In genomic region chr9:129072171-129072570, GRCh38 we compare ENCODE assay signal across 13 cellular contexts. TPM values are rescaled to one million over a fixed set of nuclear protein-coding genes. Genes with fewer than 3 reads are reported as not detected.
DNase-seq lines count a peak whose midpoint lies in the region; ATAC-seq, FAIRE-seq and TF ChIP-seq lines count a peak whose summit lies in the region.
"Had no signal": no experiment of that assay in that cellular context is flagged by ENCODE, and none has a peak within 500 bp of the region (broad histone marks: within the 10 kb centered on the region; RNA-seq: fewer than 3 reads in every experiment).

No MANE protein-coding gene starts in this region.

- no peak for ATAC-seq in K562
- ATAC-seq: activated T-helper 17 cell treated with anti-CD3 and anti-CD28 coated beads, Interleukin-2, amount 50 U/mL, for 72 hours had no signal

- H3K4me1 ChIP-seq in K562 (replicated peaks in 1 of 2; ENCODE audit: control insufficient read depth in 2 of 2, insufficient read depth in 2 of 2, low read length in 2 of 2) (peaks cover 44 to 59% of the 10 kb centered on the region in 2 experiments), thymus (ENCODE audit: control insufficient read depth, insufficient read depth, low read length) (peaks cover 38% of the 10 kb centered on the region), Caco-2 (no peaks in the 10 kb centered on the region; the same call in 1 of the 2 replicates)

- H3K27me3 ChIP-seq in K562 (ENCODE audit: control insufficient read depth in 2 of 2, insufficient read depth in 2 of 2, low read length in 2 of 2): no peaks in the 10 kb centered on the region
- no peaks in the 10 kb centered on the region for H3K27me3 ChIP-seq in thymus (ENCODE audit: control insufficient read depth, insufficient read depth)
- H3K27me3 ChIP-seq in Caco-2 (replicated peaks; ENCODE audit: control insufficient read depth, insufficient read depth, low read length): no peaks in the 10 kb centered on the region
- H3K27me3 ChIP-seq: upper lobe of left lung had no signal

- peaks cover 16% of the 10 kb centered on the region; the same call in 2 of the 3 replicates for H3K79me2 ChIP-seq in K562 (ENCODE audit: control insufficient read depth, insufficient read depth, low read length)

- intact Hi-C loops in K562 (cut with micrococcal nuclease) (no loop called here), Caco-2 (cut with micrococcal nuclease; ENCODE audit: unreplicated experiment) (no loop called here)

- in situ Hi-C loops in K562 (cut with MboI): no loop called here

- no peaks in the 10 kb centered on the region for H3K27me3 Mint-ChIP-seq in activated CD4-positive, alpha-beta T cell treated with anti-CD3 and anti-CD28 coated beads, Interleukin-2, amount 10 ng/mL, durations not matched to agents 7 days and 5 days
- no peaks in the 10 kb centered on the region for H3K27me3 Mint-ChIP-seq in Caco-2 (ENCODE audit: insufficient read depth, unreplicated experiment)
- peaks cover 5% of the 10 kb centered on the region for H3K27me3 Mint-ChIP-seq in nephron progenitor cell (ENCODE audit: low read depth, poor library complexity)
- H3K27me3 Mint-ChIP-seq: activated T-helper 17 cell treated with anti-CD3 and anti-CD28 coated beads, Interleukin-2, amount 50 U/mL, for 72 hours had no signal

- BruUV-seq in K562 (replicated peaks; lab: Mats Ljungman, UMichigan) (no TSS peak), Caco-2 (replicated peaks; lab: Mats Ljungman, UMichigan) (no TSS peak)

- H3K4me1 Mint-ChIP-seq in activated CD4-positive, alpha-beta T cell treated with anti-CD3 and anti-CD28 coated beads, Interleukin-2, amount 10 ng/mL, durations not matched to agents 7 days and 5 days: peaks cover 59% of the 10 kb centered on the region
- no peaks in the 10 kb centered on the region for H3K4me1 Mint-ChIP-seq in Caco-2 (ENCODE audit: low read depth, unreplicated experiment)
- peaks cover 4% of the 10 kb centered on the region for H3K4me1 Mint-ChIP-seq in nephron progenitor cell

- no peaks in the 10 kb centered on the region for H4K20me1 ChIP-seq in K562 (replicated peaks; ENCODE audit: control insufficient read depth, insufficient read depth, low read length)

- H3K9me3 ChIP-seq in K562 (replicated peaks; ENCODE audit: control insufficient read depth, insufficient read depth, low read depth, low read length) (no peaks in the 10 kb centered on the region), thymus (ENCODE audit: control insufficient read depth) (no peaks in the 10 kb centered on the region), Caco-2 (no peaks in the 10 kb centered on the region)
- H3K9me3 ChIP-seq: upper lobe of left lung had no signal

- CTCF ChIA-PET in activated CD4-positive, alpha-beta T cell treated with anti-CD3 and anti-CD28 coated beads, Interleukin-2, amount 10 ng/mL, durations not matched to agents 7 days and 5 days (lab: Charles Lee): no interaction called here
- CTCF ChIA-PET in K562 (lab: Yijun Ruan, JAX; ENCODE audit: low intra/inter-chr PET ratio) (interaction anchor here (0.7 kb wide), 2 partner anchors 32 to 544 kb away, joined by 3 to 4 read pairs; no protein-coding TSS in a partner anchor), Caco-2 (lab: Charles Lee) (no interaction called here)

- FAIRE-seq in K562 (lab: Jason Lieb, UNC): no peak
- FAIRE-seq: A204.1 had no signal

- no peak for TF ChIP-seq EP300 in K562 (IDR thresholded peaks at IDR 0.05; ENCODE audit: low read length)

- H3K27ac ChIP-seq in K562 (ENCODE audit: extremely low read depth, low read depth, low read length) (no peak overlapping the region), thymus (ENCODE audit: low read depth) (peak overlapping the region; percentile 36)
- H3K27ac ChIP-seq: upper lobe of left lung had no signal

- H3K36me3 ChIP-seq in K562 (ENCODE audit: control insufficient read depth, insufficient read depth, low read length): peaks cover 46% of the 10 kb centered on the region; the same call in 2 of the 3 replicates
- H3K36me3 ChIP-seq in thymus (ENCODE audit: control insufficient read depth, insufficient read depth): peaks cover 18% of the 10 kb centered on the region
- H3K36me3 ChIP-seq in Caco-2 (ENCODE audit: control insufficient read depth, insufficient read depth, low read length): no peaks in the 10 kb centered on the region

- peaks cover 14% of the 10 kb centered on the region for H3K36me3 Mint-ChIP-seq in activated CD4-positive, alpha-beta T cell treated with anti-CD3 and anti-CD28 coated beads, Interleukin-2, amount 10 ng/mL, durations not matched to agents 7 days and 5 days (ENCODE audit: low read depth)
- H3K36me3 Mint-ChIP-seq in Caco-2 (ENCODE audit: insufficient read depth, unreplicated experiment) (peaks cover 9% of the 10 kb centered on the region), nephron progenitor cell (ENCODE audit: low read depth) (peaks cover 10% of the 10 kb centered on the region)

- no peak for DNase-seq in activated CD4-positive, alpha-beta T cell treated with anti-CD3 and anti-CD28 coated beads, Interleukin-2, amount 10 ng/mL, durations not matched to agents 7 days and 5 days
- no peak for DNase-seq in activated CD4-positive, alpha-beta T cell treated with anti-CD3 and anti-CD28 coated beads, Interleukin-2, amount 50 U/mL, for 4 hours
- DNase-seq in K562 (ENCODE audit: extremely low read depth in 1 of 4, low spot score in 3 of 4) (peak in 1 of 4 experiments; percentile 43), Caco-2 (no peak), nephron progenitor cell (no peak)
- DNase-seq: effector CD8-positive, alpha-beta T cell; mesenchymal stem cell; NCI-H1092 treated with DMSO at 0.1 percent for 48 hours; retina; upper lobe of left lung had no signal

- peak overlapping the region in 1 of 2 experiments; percentile 64; a peak in 1 of 4 replicates for H3K9ac ChIP-seq in K562 (ENCODE audit: insufficient read depth in 1 of 2, low read depth in 2 of 2, low read length in 2 of 2)

- no peaks in the 10 kb centered on the region for H3K9me3 Mint-ChIP-seq in activated CD4-positive, alpha-beta T cell treated with anti-CD3 and anti-CD28 coated beads, Interleukin-2, amount 10 ng/mL, durations not matched to agents 7 days and 5 days
- H3K9me3 Mint-ChIP-seq in Caco-2 (ENCODE audit: unreplicated experiment) (no peaks in the 10 kb centered on the region), nephron progenitor cell (no peaks in the 10 kb centered on the region)
- H3K9me3 Mint-ChIP-seq: activated T-helper 17 cell treated with anti-CD3 and anti-CD28 coated beads, Interleukin-2, amount 50 U/mL, for 72 hours had no signal

- H3K4me3 ChIP-seq in K562: no peak overlapping the region
- H3K4me3 ChIP-seq in thymus (ENCODE audit: low read length): no peak overlapping the region
- no peak overlapping the region for H3K4me3 ChIP-seq in Caco-2 (ENCODE audit: low read depth, low read length)
- H3K4me3 ChIP-seq: upper lobe of left lung had no signal

- H3K4me3 Mint-ChIP-seq in activated CD4-positive, alpha-beta T cell treated with anti-CD3 and anti-CD28 coated beads, Interleukin-2, amount 10 ng/mL, durations not matched to agents 7 days and 5 days: no peak overlapping the region
- H3K4me3 Mint-ChIP-seq in Caco-2 (ENCODE audit: unreplicated experiment): no peak overlapping the region
- no peak overlapping the region for H3K4me3 Mint-ChIP-seq in nephron progenitor cell

- POLR2A ChIA-PET in activated CD4-positive, alpha-beta T cell treated with anti-CD3 and anti-CD28 coated beads, Interleukin-2, amount 10 ng/mL, durations not matched to agents 7 days and 5 days (lab: Charles Lee): no interaction called here
- POLR2A ChIA-PET in K562 (lab: Yijun Ruan, JAX): interaction anchor here (1.1 to 1.6 kb wide), 2 partner anchors 9 to 22 kb away, joined by 4 to 6 read pairs; partner anchors contain the start of gene DOLPP1
- POLR2A ChIA-PET in Caco-2 (lab: Charles Lee): no interaction called here

- TF ChIP-seq POLR2A in K562 (conservative IDR thresholded peaks at IDR 0.05): no peak

- H3K27ac Mint-ChIP-seq in activated CD4-positive, alpha-beta T cell treated with anti-CD3 and anti-CD28 coated beads, Interleukin-2, amount 10 ng/mL, durations not matched to agents 7 days and 5 days: peak overlapping the region; percentile 39
- H3K27ac Mint-ChIP-seq in Caco-2 (ENCODE audit: unreplicated experiment) (no peak overlapping the region), nephron progenitor cell (no peak overlapping the region)

- H3K9me1 ChIP-seq in K562 (ENCODE audit: control insufficient read depth, insufficient read depth, low read length): no peaks in the 10 kb centered on the region

- peak overlapping the region; percentile 34; the same call in 1 of the 2 replicates for H3K4me2 ChIP-seq in K562 (ENCODE audit: insufficient read depth, low read length)

- WGBS in K562 (ENCODE audit: insufficient coverage, low coverage, missing lambda C conversion rate): 53% methylated on average over 7 of the region's 9 CpGs
- 95% methylated on average over 9 of the region's 9 CpGs for WGBS in thymus

- H2AFZ ChIP-seq in K562 (ENCODE audit: low read depth, low read length): no peak overlapping the region

- no peak for TF ChIP-seq RAD21 in K562 (CRISPR knock-in tag; conservative IDR thresholded peaks at IDR 0.05 in 1 of 2, IDR thresholded peaks at IDR 0.05 in 1 of 2)

- no peak for TF ChIP-seq CTCF in K562 (IDR thresholded peaks at IDR 0.05 in 2 of 3, conservative IDR thresholded peaks at IDR 0.05 in 1 of 3; ENCODE audit: insufficient read depth in 2 of 3, low read depth in 1 of 3, low read length in 3 of 3)
- TF ChIP-seq CTCF in Caco-2 (IDR thresholded peaks at IDR 0.05; ENCODE audit: insufficient read depth in 1 of 2, low read depth in 1 of 2, low read length in 1 of 2, severe bottlenecking in 1 of 2, unreplicated experiment in 1 of 2): no peak
- TF ChIP-seq CTCF in nephron progenitor cell (IDR thresholded peaks at IDR 0.05): no peak

RNA-seq across cellular contexts. Expression of gene DOLPP1, which starts 8.7 kb away (rescaled TPM):
- 10 to 100 TPM; 19.5 to 19.6 TPM for total RNA-seq in activated CD4-positive, alpha-beta T cell treated with anti-CD3 and anti-CD28 coated beads, Interleukin-2, amount 10 ng/mL, durations not matched to agents 7 days and 5 days
- 25.1 and 61.9 TPM in 2 replicates for total RNA-seq in K562 (2011; cell fraction: chromatin; rRNA removed; ENCODE audit: low replicate concordance)
- total RNA-seq in K562 (2011; cell fraction: nucleolus; rRNA removed): 71.3 and 71.4 TPM in 2 replicates
- 60.4 and 62.9 TPM in 2 replicates for total RNA-seq in K562 (2011; cell fraction: nucleoplasm; rRNA removed)
- total RNA-seq in K562 (2014; rRNA removed): 25.2 and 28.7 TPM in 2 replicates
- total RNA-seq in K562 (2014; rRNA removed; fragmentation: Illumina TruSeq; extraction: Trizol): 16.1 and 20.1 TPM in 2 replicates
- total RNA-seq in K562 (2015; rRNA removed; fragmentation: Illumina TruSeq; extraction: Trizol): 29.8 and 30.5 TPM in 2 replicates
- total RNA-seq in K562 (2021): 37.5 and 39.8 TPM in 2 replicates
- polyA plus RNA-seq in K562 (2011; rRNA removed): 33.4 and 36.2 TPM in 2 replicates
- polyA plus RNA-seq in K562 (2011; cell fraction: cytosol; rRNA removed): 45.2 and 65.3 TPM in 2 replicates
- 50.0 and 61.6 TPM in 2 replicates for polyA plus RNA-seq in K562 (2011; cell fraction: nucleus; rRNA removed)
- polyA plus RNA-seq in K562 (2012): 21.4 and 22.1 TPM in 2 replicates
- polyA plus RNA-seq in K562 (2014; fragmentation: Illumina TruSeq; extraction: Trizol): 34.6 and 38.7 TPM in 2 replicates
- polyA plus RNA-seq in K562 (2014; fragmentation: Nextera tagmentation; extraction: Ambion mirVana): 10 to 100 TPM in 1 of 2 experiments, 1 to 10 TPM in 1; 3.0 to 19.2 TPM
- 36.5 and 40.5 TPM in 2 replicates for polyA plus RNA-seq in K562 (2014; rRNA removed)
- polyA minus RNA-seq in K562 (2011; rRNA and poly(A)+ RNA removed): 19.4 and 20.2 TPM in 2 replicates
- polyA minus RNA-seq in K562 (2011; cell fraction: cytosol; rRNA and poly(A)+ RNA removed): 11.6 and 13.9 TPM in 2 replicates
- 9.4 and 14.6 TPM in 2 replicates for polyA minus RNA-seq in K562 (2011; cell fraction: nucleus; rRNA and poly(A)+ RNA removed)
- polyA plus RNA-seq in thymus: 9.6 TPM
- total RNA-seq in Caco-2 (2022): 44.7 and 45.1 TPM in 2 replicates

RNA-seq across cellular contexts. Expression of gene MIGA2, which starts 35.7 kb away (rescaled TPM):
- total RNA-seq in activated CD4-positive, alpha-beta T cell treated with anti-CD3 and anti-CD28 coated beads, Interleukin-2, amount 10 ng/mL, durations not matched to agents 7 days and 5 days: 10 to 100 TPM; 33.8 to 43.1 TPM
- total RNA-seq in K562 (2011; cell fraction: chromatin; rRNA removed; ENCODE audit: low replicate concordance): 92.3 and 308 TPM in 2 replicates
- 215 and 248 TPM in 2 replicates for total RNA-seq in K562 (2011; cell fraction: nucleolus; rRNA removed)
- 114 and 139 TPM in 2 replicates for total RNA-seq in K562 (2011; cell fraction: nucleoplasm; rRNA removed)
- total RNA-seq in K562 (2014; rRNA removed): 25.4 and 30.5 TPM in 2 replicates
- 5.3 and 7.3 TPM in 2 replicates for total RNA-seq in K562 (2014; rRNA removed; fragmentation: Illumina TruSeq; extraction: Trizol)
- 18.0 and 22.7 TPM in 2 replicates for total RNA-seq in K562 (2015; rRNA removed; fragmentation: Illumina TruSeq; extraction: Trizol)
- total RNA-seq in K562 (2021): 47.6 and 49.4 TPM in 2 replicates
- polyA plus RNA-seq in K562 (2011; rRNA removed): 19.8 and 37.8 TPM in 2 replicates
- 19.0 and 25.6 TPM in 2 replicates for polyA plus RNA-seq in K562 (2011; cell fraction: cytosol; rRNA removed)
- 374 and 378 TPM in 2 replicates for polyA plus RNA-seq in K562 (2011; cell fraction: nucleus; rRNA removed)
- polyA plus RNA-seq in K562 (2012): 25.3 and 34.3 TPM in 2 replicates
- polyA plus RNA-seq in K562 (2014; fragmentation: Illumina TruSeq; extraction: Trizol): 15.2 and 25.9 TPM in 2 replicates
- under 1 TPM; 0.15 to 0.77 TPM for polyA plus RNA-seq in K562 (2014; fragmentation: Nextera tagmentation; extraction: Ambion mirVana)
- 51.4 and 54.1 TPM in 2 replicates for polyA plus RNA-seq in K562 (2014; rRNA removed)
- 7.0 and 8.3 TPM in 2 replicates for polyA minus RNA-seq in K562 (2011; rRNA and poly(A)+ RNA removed)
- 10.7 and 12.7 TPM in 2 replicates for polyA minus RNA-seq in K562 (2011; cell fraction: cytosol; rRNA and poly(A)+ RNA removed)
- polyA minus RNA-seq in K562 (2011; cell fraction: nucleus; rRNA and poly(A)+ RNA removed): 52.0 and 76.5 TPM in 2 replicates
- 43.0 TPM for polyA plus RNA-seq in thymus
- 25.1 and 34.8 TPM in 2 replicates for total RNA-seq in Caco-2 (2022)

RNA-seq across cellular contexts. Expression of gene CRAT, which starts 38.4 kb away (rescaled TPM):
- total RNA-seq in activated CD4-positive, alpha-beta T cell treated with anti-CD3 and anti-CD28 coated beads, Interleukin-2, amount 10 ng/mL, durations not matched to agents 7 days and 5 days: 10 to 100 TPM; 20.4 to 25.2 TPM
- total RNA-seq in K562 (2011; cell fraction: chromatin; rRNA removed; ENCODE audit: low replicate concordance): 9.6 and 13.0 TPM in 2 replicates
- 6.7 and 10.3 TPM in 2 replicates for total RNA-seq in K562 (2011; cell fraction: nucleolus; rRNA removed)
- total RNA-seq in K562 (2011; cell fraction: nucleoplasm; rRNA removed): 6.0 and 8.1 TPM in 2 replicates
- total RNA-seq in K562 (2014; rRNA removed) (8.2 and 10.1 TPM in 2 replicates), K562 (2014; rRNA removed; fragmentation: Illumina TruSeq; extraction: Trizol) (2.7 and 3.7 TPM in 2 replicates), K562 (2015; rRNA removed; fragmentation: Illumina TruSeq; extraction: Trizol) (4.7 and 4.8 TPM in 2 replicates), K562 (2021) (13.8 and 14.8 TPM in 2 replicates), Caco-2 (2022) (16.2 and 20.7 TPM in 2 replicates)
- polyA plus RNA-seq in K562 (2011; rRNA removed) (5.4 and 9.6 TPM in 2 replicates), K562 (2014; fragmentation: Illumina TruSeq; extraction: Trizol) (7.4 and 11.7 TPM in 2 replicates), K562 (2014; fragmentation: Nextera tagmentation; extraction: Ambion mirVana) (under 1 TPM; 0.20 to 0.67 TPM), K562 (2014; rRNA removed) (6.2 and 6.3 TPM in 2 replicates), thymus (9.4 TPM)
- 8.6 and 11.9 TPM in 2 replicates for polyA plus RNA-seq in K562 (2011; cell fraction: cytosol; rRNA removed)
- 12.2 and 15.8 TPM in 2 replicates for polyA plus RNA-seq in K562 (2011; cell fraction: nucleus; rRNA removed)
- 10.9 and 22.6 TPM in 2 replicates for polyA plus RNA-seq in K562 (2012)
- 5.0 and 5.1 TPM in 2 replicates for polyA minus RNA-seq in K562 (2011; rRNA and poly(A)+ RNA removed)
- polyA minus RNA-seq in K562 (2011; cell fraction: cytosol; rRNA and poly(A)+ RNA removed): 7.5 and 12.5 TPM in 2 replicates
- polyA minus RNA-seq in K562 (2011; cell fraction: nucleus; rRNA and poly(A)+ RNA removed): 2.2 and 4.3 TPM in 2 replicates

RNA-seq across cellular contexts. Expression of gene PTPA, which starts 39.0 kb away (rescaled TPM):
- 100 to 1,000 TPM in 1 of 2 experiments, 10 to 100 TPM in 1; 96.4 to 111 TPM for total RNA-seq in activated CD4-positive, alpha-beta T cell treated with anti-CD3 and anti-CD28 coated beads, Interleukin-2, amount 10 ng/mL, durations not matched to agents 7 days and 5 days
- total RNA-seq in K562 (2011; cell fraction: chromatin; rRNA removed; ENCODE audit: low replicate concordance): 42.2 and 97.6 TPM in 2 replicates
- 57.8 and 60.5 TPM in 2 replicates for total RNA-seq in K562 (2011; cell fraction: nucleolus; rRNA removed)
- 50.5 and 57.4 TPM in 2 replicates for total RNA-seq in K562 (2011; cell fraction: nucleoplasm; rRNA removed)
- 87.7 and 122 TPM in 2 replicates for total RNA-seq in K562 (2014; rRNA removed)
- 54.0 and 58.6 TPM in 2 replicates for total RNA-seq in K562 (2014; rRNA removed; fragmentation: Illumina TruSeq; extraction: Trizol)
- 73.0 and 77.4 TPM in 2 replicates for total RNA-seq in K562 (2015; rRNA removed; fragmentation: Illumina TruSeq; extraction: Trizol)
- total RNA-seq in K562 (2021): 109 and 119 TPM in 2 replicates
- polyA plus RNA-seq in K562 (2011; rRNA removed): 106 and 121 TPM in 2 replicates
- polyA plus RNA-seq in K562 (2011; cell fraction: cytosol; rRNA removed): 85.0 and 104 TPM in 2 replicates
- polyA plus RNA-seq in K562 (2011; cell fraction: nucleus; rRNA removed): 59.1 and 61.5 TPM in 2 replicates
- 76.9 and 94.0 TPM in 2 replicates for polyA plus RNA-seq in K562 (2012)
- 72.6 and 83.7 TPM in 2 replicates for polyA plus RNA-seq in K562 (2014; fragmentation: Illumina TruSeq; extraction: Trizol)
- 1 to 10 TPM; 1.7 to 3.4 TPM for polyA plus RNA-seq in K562 (2014; fragmentation: Nextera tagmentation; extraction: Ambion mirVana)
- 60.6 and 66.3 TPM in 2 replicates for polyA plus RNA-seq in K562 (2014; rRNA removed)
- polyA minus RNA-seq in K562 (2011; rRNA and poly(A)+ RNA removed): 99.5 and 120 TPM in 2 replicates
- polyA minus RNA-seq in K562 (2011; cell fraction: cytosol; rRNA and poly(A)+ RNA removed): 61.5 and 61.9 TPM in 2 replicates
- polyA minus RNA-seq in K562 (2011; cell fraction: nucleus; rRNA and poly(A)+ RNA removed): 15.3 and 28.9 TPM in 2 replicates
- polyA plus RNA-seq in thymus: 70.1 TPM
- 100 and 107 TPM in 2 replicates for total RNA-seq in Caco-2 (2022)

RNA-seq across cellular contexts. Expression of gene SH3GLB2, which starts 44.0 kb away (rescaled TPM):
- total RNA-seq in activated CD4-positive, alpha-beta T cell treated with anti-CD3 and anti-CD28 coated beads, Interleukin-2, amount 10 ng/mL, durations not matched to agents 7 days and 5 days: 100 to 1,000 TPM; 111 to 124 TPM
- 56.9 and 171 TPM in 2 replicates for total RNA-seq in K562 (2011; cell fraction: chromatin; rRNA removed; ENCODE audit: low replicate concordance)
- 132 and 142 TPM in 2 replicates for total RNA-seq in K562 (2011; cell fraction: nucleolus; rRNA removed)
- 83.5 and 91.6 TPM in 2 replicates for total RNA-seq in K562 (2011; cell fraction: nucleoplasm; rRNA removed)
- total RNA-seq in K562 (2014; rRNA removed) (58.8 and 72.7 TPM in 2 replicates), K562 (2014; rRNA removed; fragmentation: Illumina TruSeq; extraction: Trizol) (17.3 and 23.0 TPM in 2 replicates), K562 (2015; rRNA removed; fragmentation: Illumina TruSeq; extraction: Trizol) (35.2 and 35.9 TPM in 2 replicates), K562 (2021) (88.4 and 90.2 TPM in 2 replicates), Caco-2 (2022) (64.2 and 66.7 TPM in 2 replicates)
- polyA plus RNA-seq in K562 (2011; rRNA removed) (60.6 and 64.2 TPM in 2 replicates), K562 (2014; fragmentation: Illumina TruSeq; extraction: Trizol) (63.3 and 68.6 TPM in 2 replicates), K562 (2014; fragmentation: Nextera tagmentation; extraction: Ambion mirVana) (under 1 TPM; 0.20 to 0.98 TPM), K562 (2014; rRNA removed) (118 and 124 TPM in 2 replicates), thymus (134 TPM)
- 57.8 and 99.1 TPM in 2 replicates for polyA plus RNA-seq in K562 (2011; cell fraction: cytosol; rRNA removed)
- polyA plus RNA-seq in K562 (2011; cell fraction: nucleus; rRNA removed): 381 and 681 TPM in 2 replicates
- 72.8 and 106 TPM in 2 replicates for polyA plus RNA-seq in K562 (2012)
- polyA minus RNA-seq in K562 (2011; rRNA and poly(A)+ RNA removed): 7.6 and 15.5 TPM in 2 replicates
- 24.0 and 25.5 TPM in 2 replicates for polyA minus RNA-seq in K562 (2011; cell fraction: cytosol; rRNA and poly(A)+ RNA removed)
- 32.9 and 40.3 TPM in 2 replicates for polyA minus RNA-seq in K562 (2011; cell fraction: nucleus; rRNA and poly(A)+ RNA removed)
